In genomic region chr22:17479129-17479528, GRCh38 we compare ENCODE assay signal across 17 cellular contexts.
DNase-seq lines count a peak whose midpoint lies in the region; ATAC-seq, FAIRE-seq and TF ChIP-seq lines count a peak whose summit lies in the region.
"Had no signal": no experiment of that assay in that cellular context is flagged by ENCODE, and none has a peak within 500 bp of the region (broad histone marks: within the 10 kb centered on the region; RNA-seq: fewer than 3 reads in every experiment).

No MANE protein-coding gene starts in this region.

- peak overlapping the region in 2 of 11 experiments; percentile 8 to 19; a peak in 3 of 22 replicates for H3K9ac ChIP-seq in BLaER1 treated with 17β-estradiol and CSF1 and Interleukin-3, amounts not matched to agents 10 nM and 100 nM

- H3K4me1 Mint-ChIP-seq in brain, result peaks cover 55% of the 10 kb centered on the region
- H3K4me1 Mint-ChIP-seq: CD8-positive, alpha-beta memory T cell had no signal

- H3K9me3 ChIP-seq in BLaER1 treated with 17β-estradiol and CSF1 and Interleukin-3, amounts not matched to agents 10 nM and 100 nM (replicated peaks in 1 of 11), result peaks cover 0 to 43% (median 5%) of the 10 kb centered on the region in 11 experiments; a peak in 10 of 22 replicates
- H3K9me3 ChIP-seq in HEK293 (ENCODE audit: control insufficient read depth, insufficient read depth, low read depth, low read length), result no peaks in the 10 kb centered on the region
- H3K9me3 ChIP-seq: A549 had no signal

- peaks cover 49% of the 10 kb centered on the region for H3K36me3 Mint-ChIP-seq in brain
- H3K36me3 Mint-ChIP-seq: CD8-positive, alpha-beta memory T cell had no signal

- H3K4me2 ChIP-seq in BLaER1 treated with 17β-estradiol and CSF1 and Interleukin-3, amounts not matched to agents 10 nM and 100 nM, result peak overlapping the region in 9 of 11 experiments; percentile 4 to 90 (median 66); a peak in 12 of 22 replicates
- H3K4me2 ChIP-seq: A549 had no signal

- FAIRE-seq in D721Med (lab: Jason Lieb, UNC), result no peak
- FAIRE-seq: A549, H54 had no signal

- CTCF ChIA-PET in HEK293 (lab: Yijun Ruan, JAX), result interaction anchor here (0.6 to 0.7 kb wide), 3 partner anchors 11 to 305 kb away, joined by 3 read pairs; no protein-coding TSS in a partner anchor

- peaks cover 23 to 73% (median 56%) of the 10 kb centered on the region in 10 experiments for H3K4me1 ChIP-seq in BLaER1 treated with 17β-estradiol and CSF1 and Interleukin-3, amounts not matched to agents 10 nM and 100 nM
- H3K4me1 ChIP-seq in HEK293 (ENCODE audit: control insufficient read depth, insufficient read depth, low read length), result peaks cover 17% of the 10 kb centered on the region
- H3K4me1 ChIP-seq: A549 had no signal

- peak overlapping the region in 8 of 11 experiments; percentile 86 to 92 (median 90); a peak in 13 of 22 replicates for H3K27ac ChIP-seq in BLaER1 treated with 17β-estradiol and CSF1 and Interleukin-3, amounts not matched to agents 10 nM and 100 nM
- H3K27ac ChIP-seq in HEK293 (ENCODE audit: extremely low read depth, low read depth, low read length), result no peak overlapping the region
- H3K27ac ChIP-seq: A549 had no signal

- peak; percentile 40 for ATAC-seq in left lobe of liver
- ATAC-seq: A549 had no signal

- no peak overlapping the region for H3K4me3 Mint-ChIP-seq in brain
- H3K4me3 Mint-ChIP-seq: CD8-positive, alpha-beta memory T cell had no signal

- DNase-seq in left lobe of liver (ENCODE audit: low spot score), result no peak
- DNase-seq in NCI-H2107 treated with DMSO at 0.1 percent for 48 hours (lab: John Stamatoyannopoulos, UW; ENCODE audit: unreplicated experiment), result no peak
- DNase-seq in activated CD4-positive, alpha-beta T cell treated with anti-CD3 and anti-CD28 coated beads for 1 hour, result no peak
- no peak for DNase-seq in D721Med (ENCODE audit: insufficient read length, low spot score)
- DNase-seq: C1 segment of cervical spinal cord; CD8-positive, alpha-beta memory T cell; DND-41; MM.1S; NCI-H1092; NCI-H2081; NCI-H226; NCI-H524 had no signal

- no peaks in the 10 kb centered on the region for H3K36me3 ChIP-seq in BLaER1 treated with 17β-estradiol and CSF1 and Interleukin-3, amounts not matched to agents 10 nM and 100 nM
- H3K36me3 ChIP-seq in HEK293 (ENCODE audit: control insufficient read depth in 2 of 2, insufficient read depth in 1 of 2, low read length in 2 of 2), result peaks cover 0 to 3% of the 10 kb centered on the region in 2 experiments; a peak in 2 of 3 replicates

- TF ChIP-seq CTCF in HEK293 (tag by site-specific recombination; IDR thresholded peaks at IDR 0.05) (no peak), brain (conservative IDR thresholded peaks at IDR 0.05) (no peak), D721Med (IDR thresholded peaks at IDR 0.05; ENCODE audit: insufficient read depth, missing control alignments) (no peak)

- H3K27me3 Mint-ChIP-seq in brain, result no peaks in the 10 kb centered on the region

- H3K27me3 ChIP-seq in BLaER1 treated with 17β-estradiol and CSF1 and Interleukin-3, amounts not matched to agents 10 nM and 100 nM, result no peaks in the 10 kb centered on the region

- H4K20me1 ChIP-seq in BLaER1 treated with 17β-estradiol and CSF1 and Interleukin-3, amounts not matched to agents 10 nM and 100 nM, result no peaks in the 10 kb centered on the region

- no peak overlapping the region for H3K4me3 ChIP-seq in BLaER1 treated with 17β-estradiol and CSF1 and Interleukin-3, amounts not matched to agents 10 nM and 100 nM
- H3K4me3 ChIP-seq in HEK293 (ENCODE audit: low read depth, low read length), result no peak overlapping the region
- H3K4me3 ChIP-seq: A549 had no signal

- H3K9me3 Mint-ChIP-seq in brain, result no peaks in the 10 kb centered on the region
- H3K9me3 Mint-ChIP-seq: CD8-positive, alpha-beta memory T cell had no signal

- H3K27ac Mint-ChIP-seq in brain, result peak overlapping the region; percentile 28 to 72 (median 49)
- H3K27ac Mint-ChIP-seq: CD8-positive, alpha-beta memory T cell had no signal

- POLR2A ChIA-PET in HEK293 (lab: Yijun Ruan, JAX), result no interaction called here

TF ChIP-seq in HEK293, 187 proteins besides CTCF, POLR2A, EP300 and RAD21:
- TF ChIP-seq WT1 (tag by site-specific recombination; IDR thresholded peaks at IDR 0.05) (no peak), ZNF843 (tag by site-specific recombination; IDR thresholded peaks at IDR 0.05) (no peak), ZSCAN16 (tag by site-specific recombination; IDR thresholded peaks at IDR 0.05) (0 out of 2 replicates have a peak, but pooled peaks have one; percentile 23), ZNF239 (tag by site-specific recombination; IDR thresholded peaks at IDR 0.05) (no peak), ZNF391 (tag by site-specific recombination; IDR thresholded peaks at IDR 0.05; ENCODE audit: borderline replicate concordance, low read depth) (no peak)
